14 cellular contexts compared by ENCODE assay signal in genomic region chr3:129196601-129197000, GRCh38. TPM values are rescaled to one million over a fixed set of nuclear protein-coding genes. Genes with fewer than 3 reads are reported as not detected.
DNase-seq lines count a peak whose midpoint lies in the region; ATAC-seq and TF ChIP-seq lines count a peak whose summit lies in the region.
"Had no signal": no experiment of that assay in that cellular context is flagged by ENCODE, and none has a peak within 500 bp of the region (broad histone marks: within the 10 kb centered on the region; RNA-seq: fewer than 3 reads in every experiment).

No MANE protein-coding gene starts in this region.

- H3K27ac ChIP-seq in breast epithelium (no peak overlapping the region), neutrophil (peak overlapping the region; percentile 83), upper lobe of right lung (peak overlapping the region; percentile 47)

- H3K36me3 ChIP-seq in breast epithelium (no peaks in the 10 kb centered on the region), neutrophil (no peaks in the 10 kb centered on the region), upper lobe of right lung (no peaks in the 10 kb centered on the region)
- H3K36me3 ChIP-seq: pancreas had no signal

- no peak overlapping the region for H3K4me3 ChIP-seq in breast epithelium
- H3K4me3 ChIP-seq in neutrophil (ENCODE audit: low read depth in 1 of 2, low read length in 1 of 2): no peak overlapping the region
- no peak overlapping the region for H3K4me3 ChIP-seq in upper lobe of right lung
- H3K4me3 ChIP-seq: pancreas had no signal

- no peaks in the 10 kb centered on the region for H3K36me3 Mint-ChIP-seq in MCF 10A (ENCODE audit: insufficient read depth, unreplicated experiment)
- no peaks in the 10 kb centered on the region for H3K36me3 Mint-ChIP-seq in stimulated activated effector memory CD8-positive, alpha-beta T cell treated with anti-CD3 and anti-CD28 coated beads, Interleukin-12 subunit alpha, Interleukin-12 subunit beta, amount 100 ng/mL, for 72 hours

- TF ChIP-seq CTCF in MCF 10A (IDR thresholded peaks at IDR 0.05; ENCODE audit: unreplicated experiment) (no peak), breast epithelium (IDR thresholded peaks at IDR 0.05) (no peak), neutrophil (IDR thresholded peaks at IDR 0.05) (no peak), upper lobe of right lung (IDR thresholded peaks at IDR 0.05) (no peak)

- CTCF ChIA-PET in MCF 10A (lab: Yijun Ruan, JAX): interaction anchor here (0.7 to 4.4 kb wide), 9 partner anchors 10 to 227 kb away, joined by 3 to 39 read pairs (median 4); no protein-coding TSS in a partner anchor

- no peaks in the 10 kb centered on the region for H3K27me3 Mint-ChIP-seq in MCF 10A (ENCODE audit: insufficient read depth, unreplicated experiment)

- no peaks in the 10 kb centered on the region for H3K9me3 ChIP-seq in breast epithelium
- H3K9me3 ChIP-seq in neutrophil: no peaks in the 10 kb centered on the region
- no peaks in the 10 kb centered on the region for H3K9me3 ChIP-seq in upper lobe of right lung
- H3K9me3 ChIP-seq: pancreas had no signal

- H3K27me3 ChIP-seq in breast epithelium (no peaks in the 10 kb centered on the region), neutrophil (no peaks in the 10 kb centered on the region), upper lobe of right lung (no peaks in the 10 kb centered on the region)
- H3K27me3 ChIP-seq: pancreas had no signal

- no peak overlapping the region for H3K4me3 Mint-ChIP-seq in MCF 10A (ENCODE audit: unreplicated experiment)
- no peak overlapping the region for H3K4me3 Mint-ChIP-seq in stimulated activated effector memory CD8-positive, alpha-beta T cell treated with anti-CD3 and anti-CD28 coated beads, Interleukin-12 subunit alpha, Interleukin-12 subunit beta, amount 100 ng/mL, for 72 hours
- H3K4me3 Mint-ChIP-seq: endodermal cell had no signal

- peaks cover 9% of the 10 kb centered on the region for H3K4me1 Mint-ChIP-seq in MCF 10A (ENCODE audit: insufficient read depth, unreplicated experiment)
- H3K4me1 Mint-ChIP-seq in stimulated activated effector memory CD8-positive, alpha-beta T cell treated with anti-CD3 and anti-CD28 coated beads, Interleukin-12 subunit alpha, Interleukin-12 subunit beta, amount 100 ng/mL, for 72 hours: no peaks in the 10 kb centered on the region
- H3K4me1 Mint-ChIP-seq: endodermal cell had no signal

- POLR2A ChIA-PET in MCF 10A (lab: Yijun Ruan, JAX): interaction anchor here (1.0 to 5.6 kb wide), 19 partner anchors 8 to 243 kb away, joined by 4 to 186 read pairs (median 10); partner anchors contain the start of genes CNBP, COPG1, IFT122 and MBD4

- peak overlapping the region; percentile 57 for H3K27ac Mint-ChIP-seq in MCF 10A (ENCODE audit: low read depth, unreplicated experiment)
- no peak overlapping the region for H3K27ac Mint-ChIP-seq in stimulated activated effector memory CD8-positive, alpha-beta T cell treated with anti-CD3 and anti-CD28 coated beads, Interleukin-12 subunit alpha, Interleukin-12 subunit beta, amount 100 ng/mL, for 72 hours

- BruUV-seq in MCF 10A (replicated peaks; lab: Mats Ljungman, UMichigan): no TSS peak

- ATAC-seq in upper lobe of right lung (no peak), HG02610 (IDR thresholded peaks at IDR 0.05; ENCODE audit: unreplicated experiment) (no peak)
- ATAC-seq in stimulated activated effector memory CD8-positive, alpha-beta T cell treated with anti-CD3 and anti-CD28 coated beads, Interleukin-12 subunit alpha, Interleukin-12 subunit beta, amount 100 ng/mL, for 72 hours: no peak
- ATAC-seq: stimulated activated naive CD8-positive, alpha-beta T cell treated with anti-CD3 and anti-CD28 coated beads, Interleukin-15, Interleukin-2, amounts not matched to agents 100 U/mL and 50 U/mL, for 24 hours had no signal

- no peaks in the 10 kb centered on the region for H3K9me3 Mint-ChIP-seq in MCF 10A (ENCODE audit: unreplicated experiment)
- no peaks in the 10 kb centered on the region for H3K9me3 Mint-ChIP-seq in stimulated activated effector memory CD8-positive, alpha-beta T cell treated with anti-CD3 and anti-CD28 coated beads, Interleukin-12 subunit alpha, Interleukin-12 subunit beta, amount 100 ng/mL, for 72 hours
- H3K9me3 Mint-ChIP-seq: endodermal cell had no signal

- H3K4me1 ChIP-seq in breast epithelium (no peaks in the 10 kb centered on the region), neutrophil (ENCODE audit: control insufficient read depth in 1 of 2, insufficient read depth in 1 of 2, low read depth in 1 of 2, low read length in 1 of 2) (peaks cover 32 to 33% of the 10 kb centered on the region in 2 experiments), upper lobe of right lung (peaks cover 23% of the 10 kb centered on the region)
- H3K4me1 ChIP-seq: pancreas had no signal

- intact Hi-C loops in MCF 10A (cut with micrococcal nuclease): no loop called here
- intact Hi-C loops in breast epithelium (cut with DNase I; ENCODE audit: low total_unique reads): no loop called here
- intact Hi-C loops in upper lobe of right lung (cut with DNase I): no loop called here

- TF ChIP-seq POLR2A in breast epithelium (IDR thresholded peaks at IDR 0.05): no peak

- DNase-seq in MCF 10A (ENCODE audit: unreplicated experiment) (no peak), breast epithelium (ENCODE audit: low spot score in 2 of 2) (no peak), dermis blood vessel endothelial cell (peak; percentile 19), upper lobe of right lung (no peak), NCI-H2107 (lab: John Stamatoyannopoulos, UW) (no peak)
- no peak for DNase-seq in stimulated activated effector memory CD8-positive, alpha-beta T cell treated with anti-CD3 and anti-CD28 coated beads, Interleukin-12 subunit alpha, Interleukin-12 subunit beta, amount 100 ng/mL, for 72 hours (ENCODE audit: low spot score in 2 of 2)
- DNase-seq: activated CD4-positive, alpha-beta T cell treated with anti-CD3 and anti-CD28 coated beads for 48 hours; activated T-cell treated with anti-CD3 and anti-CD28 coated beads, Interleukin-2, amount 50 U/mL, for 48 hours; endodermal cell; pancreas; stimulated activated CD4-positive, alpha-beta T cell treated with anti-CD3 and anti-CD28 coated beads, Interleukin-4, amount 100 ng/mL, for 4 hours; stimulated activated naive CD8-positive, alpha-beta T cell treated with anti-CD3 and anti-CD28 coated beads, Interleukin-15, Interleukin-2, amounts not matched to agents 100 U/mL and 50 U/mL, for 24 hours had no signal

RNA-seq across cellular contexts. Expression of gene CNBP, which starts 12.9 kb away (rescaled TPM):
- total RNA-seq in MCF 10A (2022) (519 and 557 TPM in 2 replicates), breast epithelium (100 to 1,000 TPM; 384 to 521 (median 495) TPM), dermis blood vessel endothelial cell (251 and 283 TPM in 2 replicates), upper lobe of right lung (314 TPM)

RNA-seq across cellular contexts. Expression of gene ISY1, which starts 35.7 kb away (rescaled TPM):
- total RNA-seq in MCF 10A (2022): 52.5 and 57.8 TPM in 2 replicates
- 10 to 100 TPM; 21.4 to 27.9 (median 21.7) TPM for total RNA-seq in breast epithelium
- total RNA-seq in dermis blood vessel endothelial cell: 37.9 and 57.6 TPM in 2 replicates
- total RNA-seq in upper lobe of right lung: 30.3 TPM

RNA-seq across cellular contexts. Expression of gene COPG1, which starts 52.8 kb away (rescaled TPM):
- total RNA-seq in MCF 10A (2022) (225 and 298 TPM in 2 replicates), breast epithelium (100 to 1,000 TPM in 2 of 3 donors, 10 to 100 TPM in 1; 82.6 to 121 (median 102) TPM), dermis blood vessel endothelial cell (225 and 267 TPM in 2 replicates), upper lobe of right lung (149 TPM)

Comparison
In these comparisons a context has a peak if more than half of its experiments do, and no peak if none do; other contexts are left out.
1. H3K27ac ChIP-seq: peak in neutrophil (single experiment) and upper lobe of right lung (single experiment); none in breast epithelium (0 of 2).